Comparison of ENCODE assay signal across 17 cellular contexts in genomic region chr5:14071433-14071832, GRCh38.
"Had no signal": no experiment of that assay in that cellular context is flagged by ENCODE, and none has a peak within 500 bp of the region (broad histone marks: within the 10 kb centered on the region; RNA-seq: fewer than 3 reads in every experiment).

No MANE protein-coding gene starts in this region.

- DNase-seq: activated CD4-positive, alpha-beta T cell treated with anti-CD3 and anti-CD28 coated beads, Interleukin-2, amount 10 ng/mL, durations not matched to agents 7 days and 5 days; activated CD4-positive, CD25-positive, alpha-beta regulatory T cell; activated CD8-positive, alpha-beta memory T cell treated with anti-CD3 and anti-CD28 coated beads for 24 hours; activated naive CD4-positive, alpha-beta T cell treated with anti-CD3 and anti-CD28 coated beads for 36 hours; adrenal gland; body of pancreas; central memory CD4-positive, alpha-beta T cell; hippocampal formation; left cardiac atrium; pancreas; upper lobe of right lung had no signal

- H3K9me3 ChIP-seq: adrenal gland, body of pancreas, esophagus muscularis mucosa, pancreas, thoracic aorta, upper lobe of right lung had no signal

- H3K4me1 ChIP-seq: adrenal gland, body of pancreas, esophagus muscularis mucosa, pancreas, upper lobe of right lung had no signal

- H3K27ac ChIP-seq: adrenal gland, body of pancreas, coronary artery, esophagus muscularis mucosa, pancreas, thoracic aorta, upper lobe of right lung had no signal

- H3K4me3 ChIP-seq: adrenal gland, body of pancreas, coronary artery, esophagus muscularis mucosa, lung, pancreas, thoracic aorta, upper lobe of right lung had no signal

- ATAC-seq: activated T-helper 17 cell treated with anti-CD3 and anti-CD28 coated beads, Interleukin-2, amount 50 U/mL, for 72 hours; body of pancreas; left cardiac atrium; pancreas; stimulated activated effector memory CD8-positive, alpha-beta T cell treated with anti-CD3 and anti-CD28 coated beads, Interleukin-12 subunit alpha, Interleukin-12 subunit beta, amount 100 ng/mL, for 72 hours; upper lobe of right lung had no signal

- H3K36me3 ChIP-seq: adrenal gland, esophagus muscularis mucosa, pancreas, thoracic aorta, upper lobe of right lung had no signal

- H3K27me3 ChIP-seq: adrenal gland, body of pancreas, esophagus muscularis mucosa, pancreas, upper lobe of right lung had no signal
